In the genomic region with DNA sequence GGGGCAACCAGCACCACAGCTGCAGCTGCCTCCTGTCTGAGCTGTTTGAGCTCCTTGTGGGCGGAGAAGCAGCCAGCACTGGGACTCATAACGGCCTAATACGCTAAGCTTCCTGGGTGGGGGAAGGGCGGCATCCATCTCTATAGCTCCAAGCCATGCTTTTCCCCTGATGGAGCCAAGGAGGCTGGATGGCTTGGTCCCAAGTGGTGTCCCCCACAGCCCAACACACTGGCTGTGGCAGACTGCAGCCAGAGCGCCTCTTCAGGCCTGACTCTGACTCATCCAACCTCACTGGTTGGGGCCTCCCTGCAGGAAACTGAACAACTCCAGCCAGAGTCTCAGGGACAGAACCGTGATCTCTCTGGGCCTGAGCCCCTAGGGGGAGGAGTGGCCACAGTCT, we compare ENCODE assay signal across 18 cellular contexts.
DNase-seq lines count a peak whose midpoint lies in the region; ATAC-seq and TF ChIP-seq lines count a peak whose summit lies in the region.
"Had no signal": no experiment of that assay in that cellular context is flagged by ENCODE, and none has a peak within 500 bp of the region (broad histone marks: within the 10 kb centered on the region; RNA-seq: fewer than 3 reads in every experiment).

No MANE protein-coding gene starts in this region.

- peaks cover 13 to 22% of the 10 kb centered on the region in 2 donors for H3K9me3 Mint-ChIP-seq in activated naive CD4-positive, alpha-beta T cell treated with anti-CD3 and anti-CD28 coated beads, Interleukin-2, amount 50 U/mL, for 72 hours

- TF ChIP-seq CTCF in AG09309 (IDR thresholded peaks at IDR 0.05; ENCODE audit: control insufficient read depth, insufficient read depth, low read depth, low read length, missing control alignments): peak; percentile 10

- H3K36me3 Mint-ChIP-seq in activated naive CD4-positive, alpha-beta T cell treated with anti-CD3 and anti-CD28 coated beads, Interleukin-2, amount 50 U/mL, for 72 hours: peaks cover 0 to 5% of the 10 kb centered on the region in 2 donors
- H3K36me3 Mint-ChIP-seq: activated naive CD4-positive, alpha-beta T cell treated with anti-CD3 and anti-CD28 coated beads, Interleukin-2, amount 10 ng/mL, durations not matched to agents 7 days and 5 days; naive thymus-derived CD8-positive, alpha-beta T cell had no signal

- no peak overlapping the region for H3K27ac Mint-ChIP-seq in activated naive CD4-positive, alpha-beta T cell treated with anti-CD3 and anti-CD28 coated beads, Interleukin-2, amount 50 U/mL, for 72 hours
- H3K27ac Mint-ChIP-seq: activated CD4-positive, alpha-beta T cell treated with anti-CD3 and anti-CD28 coated beads for 36 hours; activated naive CD4-positive, alpha-beta T cell treated with anti-CD3 and anti-CD28 coated beads, Interleukin-2, amount 10 ng/mL, durations not matched to agents 7 days and 5 days; naive thymus-derived CD8-positive, alpha-beta T cell had no signal

- peak; percentile 14 for DNase-seq in AG09309 (ENCODE audit: low read depth)
- peak; percentile 5 for DNase-seq in HK-2 (ENCODE audit: unreplicated experiment)
- peak; percentile 9 for DNase-seq in UCSD-AML1 (lab: John Stamatoyannopoulos, UW; ENCODE audit: unreplicated experiment)
- DNase-seq in glomerular visceral epithelial cell (ENCODE audit: extremely low spot score): peak; percentile 22
- no peak for DNase-seq in activated naive CD4-positive, alpha-beta T cell treated with anti-CD3 and anti-CD28 coated beads, Interleukin-2, amount 50 U/mL, for 72 hours (ENCODE audit: low spot score in 2 of 2)
- no peak for DNase-seq in cerebellum (ENCODE audit: low spot score)
- no peak for DNase-seq in T-helper 2 cell
- DNase-seq: ACHN; activated CD4-positive, alpha-beta T cell treated with anti-CD3 and anti-CD28 coated beads for 36 hours; activated naive CD4-positive, alpha-beta T cell treated with anti-CD3 and anti-CD28 coated beads, Interleukin-2, amount 10 ng/mL, durations not matched to agents 7 days and 5 days; naive thymus-derived CD8-positive, alpha-beta T cell; NCI-H2081; NCI-H526; Peyer's patch; stomach; T-helper 1 cell had no signal

- ATAC-seq in activated naive CD4-positive, alpha-beta T cell treated with anti-CD3 and anti-CD28 coated beads, Interleukin-2, amount 50 U/mL, for 72 hours: no peak
- ATAC-seq in GM19351 (IDR thresholded peaks at IDR 0.05; ENCODE audit: unreplicated experiment): no peak
- ATAC-seq: activated CD4-positive, alpha-beta T cell treated with anti-CD3 and anti-CD28 coated beads for 36 hours; naive thymus-derived CD8-positive, alpha-beta T cell had no signal

- H3K4me3 ChIP-seq in AG09309 (ENCODE audit: control insufficient read depth, low read depth, low read length): no peak overlapping the region
- H3K4me3 ChIP-seq: breast epithelium, Peyer's patch, stomach had no signal

Comparison
In these comparisons a context has a peak if more than half of its experiments do, and no peak if none do; other contexts are left out.
1. DNase-seq: peak in AG09309 (single experiment), HK-2 (single experiment), UCSD-AML1 (single experiment) and glomerular visceral epithelial cell (single experiment); none in activated naive CD4-positive, alpha-beta T cell treated with anti-CD3 and anti-CD28 coated beads, Interleukin-2, amount 50 U/mL, for 72 hours (0 of 2), cerebellum (single experiment) and T-helper 2 cell (0 of 5).